In the genomic region with DNA sequence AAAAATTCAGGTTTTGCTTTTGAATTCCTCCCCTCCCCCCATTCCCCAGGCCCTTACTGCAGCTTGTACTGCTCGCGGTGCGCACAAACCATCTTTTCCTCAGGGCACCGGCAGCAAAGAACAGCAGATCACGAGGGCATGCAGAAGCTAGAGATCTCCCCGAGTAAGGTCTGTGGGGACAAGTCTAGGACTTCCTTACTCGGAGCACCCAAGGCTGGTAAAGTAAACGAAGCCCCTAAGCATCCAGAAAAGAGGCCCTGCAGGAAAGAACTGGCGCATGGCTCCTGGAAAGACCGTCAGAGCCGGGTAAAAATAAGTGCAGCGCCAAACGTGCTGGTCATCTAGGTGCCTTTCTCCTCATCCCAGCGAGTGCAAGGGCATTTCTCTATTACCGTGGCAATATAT, we compare ENCODE assay signal across 8 cellular contexts. TPM values are rescaled to one million over a fixed set of nuclear protein-coding genes. Genes with fewer than 3 reads are reported as not detected.
DNase-seq lines count a peak whose midpoint lies in the region; ATAC-seq and TF ChIP-seq lines count a peak whose summit lies in the region.

No MANE protein-coding gene starts in this region.

- no peak for TF ChIP-seq EP300 in neural cell (conservative IDR thresholded peaks at IDR 0.05; ENCODE audit: poor library complexity, severe bottlenecking)

- intact Hi-C loops in tibial artery (cut with DNase I; ENCODE audit: low total_unique reads): no loop called here

- peaks cover 0 to 21% (median 15%) of the 10 kb centered on the region in 4 donors for H3K4me1 ChIP-seq in tibial artery

- peak overlapping the region; percentile 91 for H3K27ac ChIP-seq in neural cell (ENCODE audit: low read length)
- peak overlapping the region; percentile 88 to 94 for H3K27ac ChIP-seq in tibial artery

- TF ChIP-seq RAD21 in neural cell (conservative IDR thresholded peaks at IDR 0.05): no peak

- H3K27me3 ChIP-seq in neural cell (ENCODE audit: insufficient read depth, low read depth, low read length) (no peaks in the 10 kb centered on the region), tibial artery (no peaks in the 10 kb centered on the region)

- peak overlapping the region; percentile 72 to 88 for H3K4me3 ChIP-seq in foreskin fibroblast (ENCODE audit: low read depth in 1 of 2, low read length in 2 of 2)
- peak overlapping the region; percentile 87 for H3K4me3 ChIP-seq in neural cell (ENCODE audit: low read length)
- H3K4me3 ChIP-seq in tibial artery: peak overlapping the region; percentile 87 to 91

- H3K9me2 ChIP-seq in neural cell (ENCODE audit: insufficient read depth, low read length): no peaks in the 10 kb centered on the region

- no peak for TF ChIP-seq CTCF in foreskin fibroblast (IDR thresholded peaks at IDR 0.05; ENCODE audit: low read depth, low read length)
- TF ChIP-seq CTCF in neural cell (IDR thresholded peaks at IDR 0.05; ENCODE audit: poor library complexity, severe bottlenecking): no peak
- TF ChIP-seq CTCF in tibial artery (IDR thresholded peaks at IDR 0.05): no peak

- ATAC-seq in GM18498 (IDR thresholded peaks at IDR 0.05; ENCODE audit: unreplicated experiment) (peak; percentile 33), HG02973 (IDR thresholded peaks at IDR 0.05; ENCODE audit: unreplicated experiment) (peak; percentile 30)

- DNase-seq in A172 (ENCODE audit: low spot score): peak; percentile 25
- DNase-seq in NOMO-1 treated with dmso at 0.1 percent for 144 hours (lab: John Stamatoyannopoulos, UW; ENCODE audit: unreplicated experiment): peak; percentile 3
- peak; percentile 21 for DNase-seq in activated effector memory CD4-positive, alpha-beta T cell treated with Interleukin-2 at 50 U/mL for 16 hours
- DNase-seq in foreskin fibroblast: peak; percentile 21 to 66
- DNase-seq in tibial artery: peak in 1 of 2 donors; percentile 38

- peak overlapping the region; percentile 32 for H2AFZ ChIP-seq in neural cell (ENCODE audit: low read depth, low read length)

- H3K9ac ChIP-seq in neural cell (ENCODE audit: low read length): peak overlapping the region; percentile 89

- H3K4me2 ChIP-seq in neural cell (ENCODE audit: low read length): peak overlapping the region; percentile 76

- H3K79me2 ChIP-seq in neural cell (replicated peaks; ENCODE audit: insufficient read depth, low read length): peaks cover 37% of the 10 kb centered on the region

- no peaks in the 10 kb centered on the region for H4K20me1 ChIP-seq in neural cell (ENCODE audit: insufficient read depth)

- H3F3A ChIP-seq in neural cell (ENCODE audit: insufficient read depth, low read length, poor library complexity, severe bottlenecking): no peaks in the 10 kb centered on the region

- H3K9me3 ChIP-seq in neural cell (ENCODE audit: low read length): no peaks in the 10 kb centered on the region
- no peaks in the 10 kb centered on the region for H3K9me3 ChIP-seq in tibial artery

- H3K36me3 ChIP-seq in neural cell (ENCODE audit: insufficient read depth, low read length): no peaks in the 10 kb centered on the region
- H3K36me3 ChIP-seq in tibial artery: peaks cover 15 to 24% (median 16%) of the 10 kb centered on the region in 3 donors

TF ChIP-seq in neural cell, 6 proteins besides CTCF, POLR2A, EP300 and RAD21:
- TF ChIP-seq EZH2 (IDR thresholded peaks at IDR 0.05; ENCODE audit: borderline replicate concordance, insufficient read depth, low read length, poor library complexity, severe bottlenecking): no peak
- TF ChIP-seq TAF1 (IDR thresholded peaks at IDR 0.05; ENCODE audit: low read depth): no peak
- TF ChIP-seq SMC3 (conservative IDR thresholded peaks at IDR 0.05; ENCODE audit: poor library complexity): no peak
- TF ChIP-seq, protein P1, sequence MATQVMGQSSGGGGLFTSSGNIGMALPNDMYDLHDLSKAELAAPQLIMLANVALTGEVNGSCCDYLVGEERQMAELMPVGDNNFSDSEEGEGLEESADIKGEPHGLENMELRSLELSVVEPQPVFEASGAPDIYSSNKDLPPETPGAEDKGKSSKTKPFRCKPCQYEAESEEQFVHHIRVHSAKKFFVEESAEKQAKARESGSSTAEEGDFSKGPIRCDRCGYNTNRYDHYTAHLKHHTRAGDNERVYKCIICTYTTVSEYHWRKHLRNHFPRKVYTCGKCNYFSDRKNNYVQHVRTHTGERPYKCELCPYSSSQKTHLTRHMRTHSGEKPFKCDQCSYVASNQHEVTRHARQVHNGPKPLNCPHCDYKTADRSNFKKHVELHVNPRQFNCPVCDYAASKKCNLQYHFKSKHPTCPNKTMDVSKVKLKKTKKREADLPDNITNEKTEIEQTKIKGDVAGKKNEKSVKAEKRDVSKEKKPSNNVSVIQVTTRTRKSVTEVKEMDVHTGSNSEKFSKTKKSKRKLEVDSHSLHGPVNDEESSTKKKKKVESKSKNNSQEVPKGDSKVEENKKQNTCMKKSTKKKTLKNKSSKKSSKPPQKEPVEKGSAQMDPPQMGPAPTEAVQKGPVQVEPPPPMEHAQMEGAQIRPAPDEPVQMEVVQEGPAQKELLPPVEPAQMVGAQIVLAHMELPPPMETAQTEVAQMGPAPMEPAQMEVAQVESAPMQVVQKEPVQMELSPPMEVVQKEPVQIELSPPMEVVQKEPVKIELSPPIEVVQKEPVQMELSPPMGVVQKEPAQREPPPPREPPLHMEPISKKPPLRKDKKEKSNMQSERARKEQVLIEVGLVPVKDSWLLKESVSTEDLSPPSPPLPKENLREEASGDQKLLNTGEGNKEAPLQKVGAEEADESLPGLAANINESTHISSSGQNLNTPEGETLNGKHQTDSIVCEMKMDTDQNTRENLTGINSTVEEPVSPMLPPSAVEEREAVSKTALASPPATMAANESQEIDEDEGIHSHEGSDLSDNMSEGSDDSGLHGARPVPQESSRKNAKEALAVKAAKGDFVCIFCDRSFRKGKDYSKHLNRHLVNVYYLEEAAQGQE (IDR thresholded peaks at IDR 0.05; ENCODE audit: borderline replicate concordance): peak; percentile 45
- peak; percentile 15 for TF ChIP-seq POLR2AphosphoS5 (IDR thresholded peaks at IDR 0.05)
- TF ChIP-seq MXI1 (conservative IDR thresholded peaks at IDR 0.05; ENCODE audit: poor library complexity, severe bottlenecking): no peak

RNA-seq across cellular contexts. Expression of gene LDHB, which starts 0.7 kb away (rescaled TPM):
- total RNA-seq in A172 (2014; rRNA removed; shearing (Covaris generic)): 1,131 and 1,257 TPM in 2 replicates
- polyA plus RNA-seq in neural cell: 907 and 1,039 TPM in 2 replicates
- polyA minus RNA-seq in neural cell: 549 and 644 TPM in 2 replicates

RNA-seq across cellular contexts. Expression of gene GYS2, which starts 52.3 kb away (rescaled TPM):
- total RNA-seq in A172 (2014; rRNA removed; shearing (Covaris generic)): not detected in 2 replicates
- polyA plus RNA-seq in neural cell: 0.14 TPM in 1 of 2 replicates, not detected in the other
- not detected in 2 replicates for polyA minus RNA-seq in neural cell
